27 cellular contexts compared by ENCODE assay signal in genomic region chr15:43266386-43266785, GRCh38. TPM values are rescaled to one million over a fixed set of nuclear protein-coding genes. Genes with fewer than 3 reads are reported as not detected.
"Had no signal": no experiment of that assay in that cellular context is flagged by ENCODE, and none has a peak within 500 bp of the region (broad histone marks: within the 10 kb centered on the region; RNA-seq: fewer than 3 reads in every experiment).

No MANE protein-coding gene starts in this region.

- H3K27me3 ChIP-seq: MG63 had no signal

- DNase-seq: activated CD4-positive, alpha-beta T cell treated with anti-CD3 and anti-CD28 coated beads for 36 hours; activated CD4-positive, alpha-beta T cell treated with anti-CD3 and anti-CD28 coated beads, Interleukin-2, amount 50 U/mL, for 1 hour; activated CD4-positive, CD25-positive, alpha-beta regulatory T cell; activated CD8-positive, alpha-beta memory T cell treated with anti-CD3 and anti-CD28 coated beads, Interleukin-2, amount 50 U/mL, for 4 hours; activated CD8-positive, alpha-beta T cell treated with anti-CD3 and anti-CD28 coated beads for 36 hours; activated effector memory CD4-positive, alpha-beta T cell treated with Interleukin-2 at 50 U/mL for 16 hours; activated naive CD4-positive, alpha-beta T cell; activated T-cell treated with anti-CD3 and anti-CD28 coated beads, Interleukin-2, amount 50 U/mL, for 1 hour; aorta; MG63; NCI-H1092 treated with DMSO at 0.1 percent for 48 hours; NCI-H1417 treated with DMSO at 0.1 percent for 48 hours; NCI-H1694; NCI-H2029 treated with DMSO at 0.1 percent for 48 hours; NCI-H345; NCI-H510A; NCI-H526 treated with DMSO at 0.1 percent for 48 hours; NCI-H82; RPMI8226; T-helper 1 cell had no signal

- H3K4me3 ChIP-seq: MG63, SK-N-MC had no signal

- H3K36me3 ChIP-seq: MG63 had no signal

- H3K27ac ChIP-seq: KMS-11, SK-N-MC, VCaP had no signal

RNA-seq across cellular contexts. Expression of gene TGM5, which starts 0.3 kb away (rescaled TPM):
- total RNA-seq: activated CD4-positive, alpha-beta T cell treated with anti-CD3 and anti-CD28 coated beads for 36 hours; activated T-helper 1 cell treated with anti-CD3 and anti-CD28 coated beads, Interleukin-12 subunit alpha, Interleukin-12 subunit beta, Interleukin-2, Interleukin-4 antibody, amounts not matched to agents 30 ng/mL and 10 ng/mL and 1 ng/mL, durations not matched to agents 14 hours and 24 hours and 36 hours; OCI-LY7; Right ventricle myocardium inferior had no signal
- polyA plus RNA-seq: aorta had no signal

RNA-seq across cellular contexts. Expression of gene TGM7, which starts 35.7 kb away (rescaled TPM):
- total RNA-seq: activated CD4-positive, alpha-beta T cell treated with anti-CD3 and anti-CD28 coated beads for 36 hours; activated CD8-positive, alpha-beta T cell treated with anti-CD3 and anti-CD28 coated beads for 36 hours; activated T-helper 1 cell treated with anti-CD3 and anti-CD28 coated beads, Interleukin-12 subunit alpha, Interleukin-12 subunit beta, Interleukin-2, Interleukin-4 antibody, amounts not matched to agents 30 ng/mL and 10 ng/mL and 1 ng/mL, durations not matched to agents 14 hours and 24 hours and 36 hours; aorta; OCI-LY7; Right ventricle myocardium inferior; T-helper 2 cell treated with Interferon-gamma antibody and Interleukin-4, amounts not matched to agents 100 ng/mL and 5 ng/mL, for 36 hours had no signal
- polyA plus RNA-seq: aorta had no signal

RNA-seq across cellular contexts. Expression of gene EPB42, which starts 45.6 kb away (rescaled TPM):
- total RNA-seq: activated CD4-positive, alpha-beta T cell treated with anti-CD3 and anti-CD28 coated beads for 36 hours; activated CD8-positive, alpha-beta T cell treated with anti-CD3 and anti-CD28 coated beads for 36 hours; activated T-helper 1 cell treated with anti-CD3 and anti-CD28 coated beads, Interleukin-12 subunit alpha, Interleukin-12 subunit beta, Interleukin-2, Interleukin-4 antibody, amounts not matched to agents 30 ng/mL and 10 ng/mL and 1 ng/mL, durations not matched to agents 14 hours and 24 hours and 36 hours; OCI-LY7; T-helper 2 cell treated with Interferon-gamma antibody and Interleukin-4, amounts not matched to agents 100 ng/mL and 5 ng/mL, for 36 hours had no signal
- polyA plus RNA-seq: aorta had no signal
